ENCODE assay signal across 27 cellular contexts in genomic region chr20:52470561-52470960, GRCh38.
"Had no signal": no experiment of that assay in that cellular context is flagged by ENCODE, and none has a peak within 500 bp of the region (broad histone marks: within the 10 kb centered on the region; RNA-seq: fewer than 3 reads in every experiment).

No MANE protein-coding gene starts in this region.

- H3K36me3 ChIP-seq: ascending aorta, breast epithelium, cardiac muscle cell, colonic mucosa, esophagus squamous epithelium, gastrocnemius medialis, heart left ventricle had no signal

- H3K9me3 ChIP-seq: ascending aorta, breast epithelium, colonic mucosa, esophagus squamous epithelium, gastrocnemius medialis, heart left ventricle had no signal

- H3K27ac ChIP-seq: ascending aorta, breast epithelium, cardiac muscle cell, colonic mucosa, epithelial cell of prostate, esophagus squamous epithelium, foreskin keratinocyte, gastrocnemius medialis, heart left ventricle had no signal

- H3K27me3 ChIP-seq: ascending aorta, breast epithelium, cardiac muscle cell, colonic mucosa, esophagus squamous epithelium, foreskin keratinocyte, gastrocnemius medialis, heart left ventricle had no signal

- DNase-seq: activated CD4-positive, alpha-beta memory T cell treated with anti-CD3 and anti-CD28 coated beads, Interleukin-2, amount 10 ng/mL, durations not matched to agents 7 days and 5 days; activated CD4-positive, alpha-beta T cell treated with anti-CD3 and anti-CD28 coated beads for 36 hours; activated CD4-positive, alpha-beta T cell treated with anti-CD3 and anti-CD28 coated beads, Interleukin-2, amount 10 ng/mL, durations not matched to agents 24 days and 14 days; activated CD4-positive, CD25-positive, alpha-beta regulatory T cell; activated CD4-positive, CD25-positive, alpha-beta regulatory T cell treated with anti-CD3 and anti-CD28 coated beads, Interleukin-2, amount 50 U/mL, for 72 hours; activated effector memory CD4-positive, alpha-beta T cell treated with Interleukin-2 at 50 U/mL for 16 hours; activated gamma-delta T cell treated with Interleukin-2 at 50 U/mL for 16 hours; activated naive CD4-positive, alpha-beta T cell treated with anti-CD3 and anti-CD28 coated beads, Interleukin-2, amount 50 U/mL, for 16 hours; activated naive CD4-positive, alpha-beta T cell treated with Interleukin-2 at 50 U/mL for 16 hours; activated T-cell treated with anti-CD3 and anti-CD28 coated beads, Interleukin-2, amount 50 U/mL, for 4 hours; amygdala; central memory CD4-positive, alpha-beta T cell; cerebellar nuclear complex; colonic mucosa; effector CD8-positive, alpha-beta T cell; esophagus squamous epithelium; foreskin keratinocyte; gastrocnemius medialis; glutamatergic neuron; heart left ventricle; T-helper 1 cell; T-helper 17 cell; T1000 had no signal

- H3K4me1 ChIP-seq: ascending aorta, breast epithelium, colonic mucosa, esophagus squamous epithelium, foreskin keratinocyte, gastrocnemius medialis, heart left ventricle had no signal

- H3K4me3 ChIP-seq: ascending aorta, breast epithelium, cardiac muscle cell, colonic mucosa, esophagus squamous epithelium, gastrocnemius medialis, heart left ventricle had no signal
